29 cellular contexts compared by ENCODE assay signal in genomic region chr6:130558131-130558530, GRCh38.
"Had no signal": no experiment of that assay in that cellular context is flagged by ENCODE, and none has a peak within 500 bp of the region (broad histone marks: within the 10 kb centered on the region; RNA-seq: fewer than 3 reads in every experiment).

No MANE protein-coding gene starts in this region.

- H3K27me3 Mint-ChIP-seq: activated CD4-positive, alpha-beta T cell treated with anti-CD3 and anti-CD28 coated beads for 36 hours; activated CD4-positive, alpha-beta T cell treated with anti-CD3 and anti-CD28 coated beads, Interleukin-2, amount 10 ng/mL, durations not matched to agents 7 days and 5 days; activated naive CD4-positive, alpha-beta T cell treated with anti-CD3 and anti-CD28 coated beads, Interleukin-2, amount 50 U/mL, for 24 hours; activated naive CD8-positive, alpha-beta T cell treated with anti-CD3 and anti-CD28 coated beads, Interleukin-2, amount 10 ng/mL, durations not matched to agents 7 days and 5 days; activated T-cell treated with anti-CD3 and anti-CD28 coated beads, Interleukin-2, amount 50 U/mL, for 24 hours had no signal

- H3K27ac Mint-ChIP-seq: activated CD4-positive, alpha-beta T cell treated with anti-CD3 and anti-CD28 coated beads for 36 hours; activated CD4-positive, alpha-beta T cell treated with anti-CD3 and anti-CD28 coated beads, Interleukin-2, amount 10 ng/mL, durations not matched to agents 7 days and 5 days; activated CD8-positive, alpha-beta T cell treated with anti-CD3 and anti-CD28 coated beads, Interleukin-2, amount 10 ng/mL, durations not matched to agents 7 days and 5 days; activated naive CD4-positive, alpha-beta T cell treated with anti-CD3 and anti-CD28 coated beads, Interleukin-2, amount 50 U/mL, for 24 hours; activated naive CD8-positive, alpha-beta T cell treated with anti-CD3 and anti-CD28 coated beads, Interleukin-2, amount 10 ng/mL, durations not matched to agents 7 days and 5 days; activated T-cell treated with anti-CD3 and anti-CD28 coated beads, Interleukin-2, amount 50 U/mL, for 24 hours; activated T-helper 2 cell treated with anti-CD3 and anti-CD28 coated beads, Interferon-gamma antibody, Interleukin-2, Interleukin-4, amounts not matched to agents 10 μg/mL and 5 μg/mL and 100 μg/mL, durations not matched to agents 14 hours and 24 hours and 36 hours; brain; T-helper 1 cell treated with Interleukin-12 subunit alpha and Interleukin-12 subunit beta and Interleukin-4 antibody, amounts not matched to agents 30 μg/mL and 1 μg/mL, for 36 hours; T-helper 2 cell treated with Interferon-gamma antibody and Interleukin-4, amounts not matched to agents 5 μg/mL and 100 μg/mL, for 36 hours had no signal

- H3K4me3 Mint-ChIP-seq: activated CD4-positive, alpha-beta T cell treated with anti-CD3 and anti-CD28 coated beads for 36 hours; activated CD4-positive, alpha-beta T cell treated with anti-CD3 and anti-CD28 coated beads, Interleukin-2, amount 10 ng/mL, durations not matched to agents 7 days and 5 days; activated CD8-positive, alpha-beta T cell treated with anti-CD3 and anti-CD28 coated beads, Interleukin-2, amount 10 ng/mL, durations not matched to agents 7 days and 5 days; activated naive CD4-positive, alpha-beta T cell treated with anti-CD3 and anti-CD28 coated beads, Interleukin-2, amount 50 U/mL, for 24 hours; activated naive CD8-positive, alpha-beta T cell treated with anti-CD3 and anti-CD28 coated beads, Interleukin-2, amount 10 ng/mL, durations not matched to agents 7 days and 5 days; activated T-cell treated with anti-CD3 and anti-CD28 coated beads, Interleukin-2, amount 50 U/mL, for 24 hours; brain; T-helper 1 cell treated with Interleukin-12 subunit alpha and Interleukin-12 subunit beta and Interleukin-4 antibody, amounts not matched to agents 30 μg/mL and 1 μg/mL, for 36 hours; T-helper 2 cell treated with Interferon-gamma antibody and Interleukin-4, amounts not matched to agents 5 μg/mL and 100 μg/mL, for 36 hours had no signal

- H3K36me3 Mint-ChIP-seq: brain had no signal

- H3K4me3 ChIP-seq: adrenal gland, K562, MG63 had no signal

- H3K27ac ChIP-seq: adrenal gland had no signal

- H3K9me3 Mint-ChIP-seq: activated naive CD4-positive, alpha-beta T cell treated with anti-CD3 and anti-CD28 coated beads, Interleukin-2, amount 50 U/mL, for 24 hours; brain had no signal

- H3K36me3 ChIP-seq: adrenal gland, MG63 had no signal

- ATAC-seq: activated CD4-positive, alpha-beta T cell treated with anti-CD3 and anti-CD28 coated beads for 36 hours; activated CD4-positive, CD25-positive, alpha-beta regulatory T cell treated with anti-CD3 and anti-CD28 coated beads, Interleukin-2, amount 50 U/mL, for 24 hours; activated CD8-positive, alpha-beta T cell treated with anti-CD3 and anti-CD28 coated beads, Interleukin-2, amount 10 ng/mL, durations not matched to agents 7 days and 5 days; K562 had no signal

- H3K27me3 ChIP-seq: adrenal gland, MG63 had no signal

- H3K9me3 ChIP-seq: adrenal gland, MG63 had no signal

- DNase-seq: activated CD4-positive, alpha-beta T cell treated with anti-CD3 and anti-CD28 coated beads for 36 hours; activated CD4-positive, alpha-beta T cell treated with anti-CD3 and anti-CD28 coated beads, Interleukin-2, amount 10 ng/mL, durations not matched to agents 7 days and 5 days; activated CD4-positive, alpha-beta T cell treated with anti-CD3 and anti-CD28 coated beads, Interleukin-2, amount 50 U/mL, for 48 hours; activated CD8-positive, alpha-beta T cell treated with anti-CD3 and anti-CD28 coated beads, Interleukin-2, amount 10 ng/mL, durations not matched to agents 7 days and 5 days; activated gamma-delta T cell; activated naive CD4-positive, alpha-beta T cell treated with Interleukin-2 at 50 U/mL for 16 hours; activated naive CD8-positive, alpha-beta T cell treated with anti-CD3 and anti-CD28 coated beads, Interleukin-2, amount 10 ng/mL, durations not matched to agents 7 days and 5 days; activated T-cell treated with anti-CD3 and anti-CD28 coated beads, Interleukin-2, amount 50 U/mL, for 24 hours; adrenal gland; caudate nucleus; cerebellar nuclear complex; MG63; NCI-H1048; NCI-H146; NCI-H2029 treated with DMSO at 0.1 percent for 48 hours; NCI-H2107; NCI-H2171 treated with DMSO at 0.1 percent for 48 hours; NCI-H226; NCI-H446 treated with DMSO at 0.1 percent for 48 hours; NCI-H524; NCI-H82; Right ventricle myocardium superior had no signal

- H3K4me1 ChIP-seq: adrenal gland had no signal

- H3K4me1 Mint-ChIP-seq: brain had no signal
